In the genomic region with DNA sequence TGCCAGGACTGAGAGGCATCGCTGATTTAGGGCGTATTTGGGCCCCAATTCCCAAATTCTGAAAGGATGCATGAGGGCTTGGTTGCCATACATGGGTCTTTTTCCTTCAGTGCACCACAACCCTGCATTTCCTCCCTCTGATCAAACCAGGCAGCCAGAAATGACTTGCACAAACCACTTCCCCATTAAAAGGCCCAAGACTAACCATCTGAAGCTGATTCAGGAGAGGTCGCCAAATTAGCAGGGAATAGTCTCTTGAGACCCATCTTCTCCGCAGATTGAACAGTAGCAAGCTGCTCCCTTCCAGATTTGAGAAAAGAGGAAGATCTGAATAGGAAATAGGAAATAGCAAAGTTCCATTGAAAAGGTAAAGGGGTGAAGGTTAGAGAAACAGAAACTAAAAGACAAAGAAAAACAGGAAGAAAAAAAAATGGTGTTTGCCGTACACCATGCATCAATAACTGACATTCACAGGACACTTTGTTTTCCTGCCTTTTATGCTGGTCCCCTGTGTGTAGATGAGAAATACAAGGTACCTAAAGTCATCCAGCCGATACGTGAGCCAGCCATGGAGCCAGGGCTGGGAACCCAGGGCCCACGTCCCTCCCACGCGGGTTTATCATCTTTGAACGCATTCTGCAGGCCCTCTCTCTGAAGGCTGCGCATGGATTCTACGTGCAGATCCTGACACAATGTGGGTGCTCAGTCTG, we compare ENCODE assay signal across 8 cellular contexts.
DNase-seq lines count a peak whose midpoint lies in the region; ATAC-seq lines count a peak whose summit lies in the region.

No MANE protein-coding gene starts in this region.

- H3K4me2 ChIP-seq in BLaER1 = peak overlapping the region; percentile 86

- no peaks in the 10 kb centered on the region for H3K36me3 Mint-ChIP-seq in activated naive CD8-positive, alpha-beta T cell treated with anti-CD3 and anti-CD28 coated beads for 36 hours

- peak overlapping the region; percentile 86 for H3K27ac ChIP-seq in BLaER1

- H3K9me3 Mint-ChIP-seq in activated naive CD8-positive, alpha-beta T cell treated with anti-CD3 and anti-CD28 coated beads for 36 hours = no peaks in the 10 kb centered on the region

- DNase-seq in activated naive CD8-positive, alpha-beta T cell treated with anti-CD3 and anti-CD28 coated beads for 36 hours = no peak
- peak; percentile 8 for DNase-seq in stimulated activated naive CD8-positive, alpha-beta T cell treated with anti-CD3 and anti-CD28 coated beads, Interleukin-15, Interleukin-2, amounts not matched to agents 100 U/mL and 50 U/mL, for 24 hours
- DNase-seq in cerebellar cortex (ENCODE audit: low spot score) (no peak), DMS53 (lab: John Stamatoyannopoulos, UW) (no peak)
- no peak for DNase-seq in stimulated activated CD4-positive, alpha-beta T cell treated with anti-CD3 and anti-CD28 coated beads, Interleukin-2, amount 100 ng/mL, for 24 hours

- peaks cover 29% of the 10 kb centered on the region for H3K4me1 ChIP-seq in BLaER1

- H3K9ac ChIP-seq in BLaER1 = peak overlapping the region; percentile 75

- peak; percentile 82 for ATAC-seq in GM19328 (IDR thresholded peaks at IDR 0.05; ENCODE audit: unreplicated experiment)
- peak; percentile 80 for ATAC-seq in HG03442 (IDR thresholded peaks at IDR 0.05; ENCODE audit: unreplicated experiment)
- no peak for ATAC-seq in stimulated activated naive CD8-positive, alpha-beta T cell treated with anti-CD3 and anti-CD28 coated beads, Interleukin-15, Interleukin-2, amounts not matched to agents 100 U/mL and 50 U/mL, for 24 hours

- peak overlapping the region; percentile 78 for H3K27ac Mint-ChIP-seq in activated naive CD8-positive, alpha-beta T cell treated with anti-CD3 and anti-CD28 coated beads for 36 hours

- no peaks in the 10 kb centered on the region for H4K20me1 ChIP-seq in BLaER1

- peak overlapping the region; percentile 67 for H3K4me3 Mint-ChIP-seq in activated naive CD8-positive, alpha-beta T cell treated with anti-CD3 and anti-CD28 coated beads for 36 hours

- H3K4me1 Mint-ChIP-seq in activated naive CD8-positive, alpha-beta T cell treated with anti-CD3 and anti-CD28 coated beads for 36 hours = peaks cover 8% of the 10 kb centered on the region

- no peaks in the 10 kb centered on the region for H3K27me3 Mint-ChIP-seq in activated naive CD8-positive, alpha-beta T cell treated with anti-CD3 and anti-CD28 coated beads for 36 hours

- H3K27me3 ChIP-seq in BLaER1 = no peaks in the 10 kb centered on the region

- H3K4me3 ChIP-seq in BLaER1 = peak overlapping the region; percentile 48

- no peaks in the 10 kb centered on the region for H3K36me3 ChIP-seq in BLaER1

- no peaks in the 10 kb centered on the region for H3K9me3 ChIP-seq in BLaER1
